Comparison of ENCODE assay signal across 8 cellular contexts in the genomic region with DNA sequence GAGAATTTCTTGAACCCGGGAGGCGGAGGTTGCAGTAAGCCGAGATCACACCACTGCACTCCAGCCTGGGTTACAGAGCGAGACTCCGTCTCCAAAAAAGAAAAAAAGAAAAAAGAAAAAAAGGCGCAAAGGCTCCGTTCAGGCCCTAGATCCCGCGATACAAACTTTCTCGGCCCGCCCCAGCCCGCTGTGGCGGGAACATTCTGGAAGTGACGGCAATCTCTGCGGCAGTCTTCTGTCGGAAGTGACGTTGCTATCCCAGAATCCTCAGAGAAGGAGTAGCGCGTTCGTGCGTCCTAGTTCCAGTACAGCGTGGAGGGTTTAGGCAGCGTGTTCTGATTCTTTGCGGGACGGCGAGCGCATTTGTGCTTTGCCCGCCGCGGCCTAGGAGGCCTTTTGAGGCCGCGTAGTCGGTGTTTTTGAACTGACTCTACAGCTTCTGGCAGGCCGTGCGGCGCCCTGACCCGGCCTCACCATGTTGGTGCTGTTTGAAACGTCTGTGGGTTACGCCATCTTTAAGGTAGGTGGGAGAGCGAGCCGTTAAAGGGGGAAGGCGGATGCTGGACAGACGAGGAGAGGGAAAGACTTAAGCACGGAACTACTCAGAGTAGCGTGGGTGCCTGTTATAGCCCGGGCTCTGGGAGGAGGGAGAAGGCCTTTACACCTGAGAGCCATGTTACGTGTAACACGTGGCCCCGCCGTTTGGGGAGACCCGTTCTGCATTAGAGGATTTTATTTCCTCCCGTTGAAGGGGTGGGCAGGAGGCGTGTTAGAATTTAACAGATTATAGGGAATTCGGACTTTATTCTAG. TPM values are rescaled to one million over a fixed set of nuclear protein-coding genes. Genes with fewer than 3 reads are reported as not detected.
DNase-seq lines count a peak whose midpoint lies in the region; ATAC-seq and TF ChIP-seq lines count a peak whose summit lies in the region.

A gene with protein sequence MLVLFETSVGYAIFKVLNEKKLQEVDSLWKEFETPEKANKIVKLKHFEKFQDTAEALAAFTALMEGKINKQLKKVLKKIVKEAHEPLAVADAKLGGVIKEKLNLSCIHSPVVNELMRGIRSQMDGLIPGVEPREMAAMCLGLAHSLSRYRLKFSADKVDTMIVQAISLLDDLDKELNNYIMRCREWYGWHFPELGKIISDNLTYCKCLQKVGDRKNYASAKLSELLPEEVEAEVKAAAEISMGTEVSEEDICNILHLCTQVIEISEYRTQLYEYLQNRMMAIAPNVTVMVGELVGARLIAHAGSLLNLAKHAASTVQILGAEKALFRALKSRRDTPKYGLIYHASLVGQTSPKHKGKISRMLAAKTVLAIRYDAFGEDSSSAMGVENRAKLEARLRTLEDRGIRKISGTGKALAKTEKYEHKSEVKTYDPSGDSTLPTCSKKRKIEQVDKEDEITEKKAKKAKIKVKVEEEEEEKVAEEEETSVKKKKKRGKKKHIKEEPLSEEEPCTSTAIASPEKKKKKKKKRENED (plus strand): TSS at position 297 of the 811 bp plus-strand sequence. CDS start 179 bp downstream, at position 476.

- peak; percentile 77 for ATAC-seq in HG02884 (IDR thresholded peaks at IDR 0.05; ENCODE audit: unreplicated experiment)

- peak within 1 kb of the TSS; percentile 63 for H3K4me3 Mint-ChIP-seq in T-helper 1 cell treated with Interleukin-12 subunit alpha and Interleukin-12 subunit beta and Interleukin-4 antibody, amounts not matched to agents 30 μg/mL and 1 μg/mL, for 36 hours
- peak within 1 kb of the TSS; percentile 63 for H3K4me3 Mint-ChIP-seq in progenitor cell of endocrine pancreas (ENCODE audit: low read depth)

- H3K27ac Mint-ChIP-seq in T-helper 1 cell treated with Interleukin-12 subunit alpha and Interleukin-12 subunit beta and Interleukin-4 antibody, amounts not matched to agents 30 μg/mL and 1 μg/mL, for 36 hours = peak within 1 kb of the TSS; percentile 81
- peak within 1 kb of the TSS; percentile 90 for H3K27ac Mint-ChIP-seq in progenitor cell of endocrine pancreas

- no peaks in the 10 kb centered on the region for H3K9me3 Mint-ChIP-seq in T-helper 1 cell treated with Interleukin-12 subunit alpha and Interleukin-12 subunit beta and Interleukin-4 antibody, amounts not matched to agents 30 μg/mL and 1 μg/mL, for 36 hours
- H3K9me3 Mint-ChIP-seq in progenitor cell of endocrine pancreas (ENCODE audit: low read depth) = no peaks in the 10 kb centered on the region

- peak within 1 kb of the TSS; percentile 94 for H3K4me3 ChIP-seq in left ventricle myocardium inferior

- DNase-seq in GM13977 (ENCODE audit: low spot score) = peak; percentile 90
- DNase-seq in NCI-H1694 (lab: John Stamatoyannopoulos, UW) = peak; percentile 97
- DNase-seq in amniotic stem cell (lab: John Stamatoyannopoulos, UW) = peak; percentile 92
- DNase-seq in left ventricle myocardium inferior = peak; percentile 87
- peak; percentile 73 for DNase-seq in progenitor cell of endocrine pancreas (ENCODE audit: low spot score, unreplicated experiment)
- DNase-seq in ureter (ENCODE audit: low spot score) = peak; percentile 94

- no peaks in the 10 kb centered on the region for H3K27me3 ChIP-seq in left ventricle myocardium inferior (ENCODE audit: low read depth)

- H3K36me3 Mint-ChIP-seq in T-helper 1 cell treated with Interleukin-12 subunit alpha and Interleukin-12 subunit beta and Interleukin-4 antibody, amounts not matched to agents 30 μg/mL and 1 μg/mL, for 36 hours (ENCODE audit: low read depth) = peaks cover 4% of the 10 kb centered on the region
- no peaks in the 10 kb centered on the region for H3K36me3 Mint-ChIP-seq in progenitor cell of endocrine pancreas (ENCODE audit: insufficient read depth)

- TF ChIP-seq CTCF in GM13977 (IDR thresholded peaks at IDR 0.05; ENCODE audit: extremely low read depth, insufficient read depth, missing control alignments) (no peak), left ventricle myocardium inferior (IDR thresholded peaks at IDR 0.05; ENCODE audit: borderline replicate concordance) (no peak), progenitor cell of endocrine pancreas (IDR thresholded peaks at IDR 0.05; ENCODE audit: unreplicated experiment) (no peak)

- H3K9me3 ChIP-seq in left ventricle myocardium inferior (replicated peaks) = no peaks in the 10 kb centered on the region

- H3K36me3 ChIP-seq in left ventricle myocardium inferior = no peaks in the 10 kb centered on the region

- H3K4me1 Mint-ChIP-seq in T-helper 1 cell treated with Interleukin-12 subunit alpha and Interleukin-12 subunit beta and Interleukin-4 antibody, amounts not matched to agents 30 μg/mL and 1 μg/mL, for 36 hours (ENCODE audit: low read depth) = peaks cover 14% of the 10 kb centered on the region
- H3K4me1 Mint-ChIP-seq in progenitor cell of endocrine pancreas (ENCODE audit: low read depth) = peaks cover 8% of the 10 kb centered on the region

- in situ Hi-C loops in GM13977 (cut with MboI; ENCODE audit: low pct_unique_long_range_greater_than_20kb, low sequenced_read_pairs, unreplicated experiment) = no loop called here

- intact Hi-C loops in left ventricle myocardium inferior (cut with micrococcal nuclease) = no loop called here

- H3K27ac ChIP-seq in left ventricle myocardium inferior (replicated peaks) = peak within 1 kb of the TSS; percentile 96

- H3K27me3 Mint-ChIP-seq in T-helper 1 cell treated with Interleukin-12 subunit alpha and Interleukin-12 subunit beta and Interleukin-4 antibody, amounts not matched to agents 30 μg/mL and 1 μg/mL, for 36 hours (ENCODE audit: low read depth) = no peaks in the 10 kb centered on the region
- H3K27me3 Mint-ChIP-seq in progenitor cell of endocrine pancreas = no peaks in the 10 kb centered on the region

- peaks cover 55% of the 10 kb centered on the region for H3K4me1 ChIP-seq in left ventricle myocardium inferior

RNA-seq across cellular contexts. Expression of the gene that starts here (rescaled TPM):
- total RNA-seq in left ventricle myocardium inferior (21.4 TPM), progenitor cell of endocrine pancreas (75.4 and 76.6 TPM in 2 replicates), ureter (113 TPM)

Comparison
In these comparisons a context has a peak if more than half of its experiments do, and no peak if none do; other contexts are left out.
1. Peak in every context shown above with its lines: DNase-seq, ATAC-seq, H3K4me3 ChIP-seq and H3K27ac ChIP-seq.